In genomic region chrX:373641-374471, GRCh38 we compare ENCODE assay signal across 8 cellular contexts. TPM values are rescaled to one million over a fixed set of nuclear protein-coding genes. Genes with fewer than 3 reads are reported as not detected.
DNase-seq lines count a peak whose midpoint lies in the region; ATAC-seq and TF ChIP-seq lines count a peak whose summit lies in the region.

No MANE protein-coding gene starts in this region.

- peaks cover 41% of the 10 kb centered on the region for H3K27me3 Mint-ChIP-seq in activated T-cell treated with anti-CD3 and anti-CD28 coated beads, Interleukin-2, amount 50 U/mL, for 4 hours (ENCODE audit: low read depth)

- peak overlapping the region; percentile 80 for H3K4me3 Mint-ChIP-seq in activated T-cell treated with anti-CD3 and anti-CD28 coated beads, Interleukin-2, amount 50 U/mL, for 4 hours

- H3K9ac ChIP-seq in skeletal muscle tissue (ENCODE audit: low read depth in 1 of 3, low read length in 3 of 3), result peak overlapping the region; percentile 54 to 95 (median 79)

- no peaks in the 10 kb centered on the region for H3K27me3 ChIP-seq in right atrium auricular region
- H3K27me3 ChIP-seq in skeletal muscle tissue (ENCODE audit: control insufficient read depth in 3 of 3, insufficient read depth in 3 of 3, low read length in 3 of 3), result peaks cover 0 to 6% (median 0%) of the 10 kb centered on the region in 3 donors

- H3K9me3 Mint-ChIP-seq in activated T-cell treated with anti-CD3 and anti-CD28 coated beads, Interleukin-2, amount 50 U/mL, for 4 hours, result no peaks in the 10 kb centered on the region

- no peaks in the 10 kb centered on the region for H3K36me3 ChIP-seq in right atrium auricular region
- peaks cover 0 to 4% (median 0%) of the 10 kb centered on the region in 3 donors for H3K36me3 ChIP-seq in skeletal muscle tissue (ENCODE audit: control insufficient read depth in 3 of 3, insufficient read depth in 3 of 3, low read length in 3 of 3)

- H3K4me3 ChIP-seq in right atrium auricular region (peak overlapping the region; percentile 47 to 55), skeletal muscle tissue (ENCODE audit: low read length in 3 of 3) (peak overlapping the region; percentile 59 to 85 (median 78))

- H3K9me3 ChIP-seq in right atrium auricular region (no peaks in the 10 kb centered on the region), skeletal muscle tissue (ENCODE audit: control insufficient read depth in 3 of 3, low read length in 3 of 3) (no peaks in the 10 kb centered on the region)

- H3K4me1 ChIP-seq in right atrium auricular region, result peaks cover 0 to 39% of the 10 kb centered on the region in 2 donors
- peaks cover 37 to 48% (median 46%) of the 10 kb centered on the region in 3 donors for H3K4me1 ChIP-seq in skeletal muscle tissue (ENCODE audit: control insufficient read depth in 3 of 3, insufficient read depth in 3 of 3, low read length in 3 of 3)

- H3K27ac ChIP-seq in right atrium auricular region, result peak overlapping the region; percentile 88 to 95
- H3K27ac ChIP-seq in skeletal muscle tissue (ENCODE audit: low read depth, low read length), result peak overlapping the region; percentile 12

- H3K36me3 Mint-ChIP-seq in activated T-cell treated with anti-CD3 and anti-CD28 coated beads, Interleukin-2, amount 50 U/mL, for 4 hours (ENCODE audit: insufficient read depth), result peaks cover 3% of the 10 kb centered on the region

- peak in 1 of 2 donors; percentile 18 for TF ChIP-seq CTCF in right atrium auricular region (IDR thresholded peaks at IDR 0.05)

- DNase-seq in activated T-cell treated with anti-CD3 and anti-CD28 coated beads, Interleukin-2, amount 50 U/mL, for 4 hours, result no peak
- no peak for DNase-seq in right atrium auricular region (ENCODE audit: low spot score)
- no peak for DNase-seq in NCI-H1417 (lab: John Stamatoyannopoulos, UW)
- no peak for DNase-seq in DMS53 treated with DMSO at 0.1 percent for 48 hours (lab: John Stamatoyannopoulos, UW; ENCODE audit: unreplicated experiment)

- peaks cover 30% of the 10 kb centered on the region for H3K4me1 Mint-ChIP-seq in activated T-cell treated with anti-CD3 and anti-CD28 coated beads, Interleukin-2, amount 50 U/mL, for 4 hours (ENCODE audit: low read depth)

- ATAC-seq in GM21526 (IDR thresholded peaks at IDR 0.05; ENCODE audit: low FRiP score, unreplicated experiment), result peak; percentile 66
- ATAC-seq in activated T-cell treated with anti-CD3 and anti-CD28 coated beads, Interleukin-2, amount 50 U/mL, for 4 hours, result peak; percentile 85 to 88
- ATAC-seq in HG03159 (IDR thresholded peaks at IDR 0.05; ENCODE audit: unreplicated experiment), result no peak
- ATAC-seq in GM19324 (IDR thresholded peaks at IDR 0.05; ENCODE audit: low FRiP score, unreplicated experiment), result no peak

RNA-seq across cellular contexts. Expression of gene PPP2R3B, which starts 12.9 kb away (rescaled TPM):
- 10 to 100 TPM; 29.0 to 47.6 (median 30.3) TPM for total RNA-seq in activated T-cell treated with anti-CD3 and anti-CD28 coated beads, Interleukin-2, amount 50 U/mL, for 4 hours
- total RNA-seq in right atrium auricular region (10 to 100 TPM; 58.6 to 70.1 TPM), skeletal muscle tissue (172 TPM)

RNA-seq across cellular contexts. Expression of gene GTPBP6, which starts 55.3 kb away (rescaled TPM):
- 100 to 1,000 TPM; 123 to 142 (median 134) TPM for total RNA-seq in activated T-cell treated with anti-CD3 and anti-CD28 coated beads, Interleukin-2, amount 50 U/mL, for 4 hours
- total RNA-seq in right atrium auricular region (10 to 100 TPM; 44.6 to 52.1 TPM), skeletal muscle tissue (30.8 TPM)

Comparison
In these comparisons a context has a peak if more than half of its experiments do, and no peak if none do; other contexts are left out.
1. ATAC-seq: peak in GM21526 (single experiment) and activated T-cell treated with anti-CD3 and anti-CD28 coated beads, Interleukin-2, amount 50 U/mL, for 4 hours (2 of 2); none in HG03159 (single experiment) and GM19324 (single experiment).